ENCODE assay signal across 1 cellular context in genomic region chr3:183987014-183987600, GRCh38.
TF ChIP-seq lines count a peak whose summit lies in the region.

No MANE protein-coding gene starts in this region.

TF ChIP-seq in IMR-90, 13 proteins besides CTCF, POLR2A, EP300 and RAD21:
- TF ChIP-seq MAFK (IDR thresholded peaks at IDR 0.05; ENCODE audit: low read depth, low read length) (no peak), NFE2L2 (IDR thresholded peaks at IDR 0.05; ENCODE audit: low read depth, low read length) (no peak), CHD1 (IDR thresholded peaks at IDR 0.05; ENCODE audit: low read depth, low read length) (no peak), MXI1 (IDR thresholded peaks at IDR 0.05; ENCODE audit: borderline replicate concordance, low read depth, low read length) (no peak), RFX5 (IDR thresholded peaks at IDR 0.05; ENCODE audit: low read depth, low read length) (no peak), SMC3 (IDR thresholded peaks at IDR 0.05; ENCODE audit: low read depth, low read length) (no peak), BHLHE40 (IDR thresholded peaks at IDR 0.05; ENCODE audit: low read depth, low read length) (no peak), FOS (IDR thresholded peaks at IDR 0.05; ENCODE audit: low read depth, low read length) (no peak), CEBPB (IDR thresholded peaks at IDR 0.05; ENCODE audit: low read depth, low read length) (no peak), MAZ (IDR thresholded peaks at IDR 0.05; ENCODE audit: borderline replicate concordance, low read depth, low read length) (no peak)
- TF ChIP-seq, protein P1, sequence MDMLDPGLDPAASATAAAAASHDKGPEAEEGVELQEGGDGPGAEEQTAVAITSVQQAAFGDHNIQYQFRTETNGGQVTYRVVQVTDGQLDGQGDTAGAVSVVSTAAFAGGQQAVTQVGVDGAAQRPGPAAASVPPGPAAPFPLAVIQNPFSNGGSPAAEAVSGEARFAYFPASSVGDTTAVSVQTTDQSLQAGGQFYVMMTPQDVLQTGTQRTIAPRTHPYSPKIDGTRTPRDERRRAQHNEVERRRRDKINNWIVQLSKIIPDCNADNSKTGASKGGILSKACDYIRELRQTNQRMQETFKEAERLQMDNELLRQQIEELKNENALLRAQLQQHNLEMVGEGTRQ (IDR thresholded peaks at IDR 0.05; ENCODE audit: low read depth, low read length) = no peak
